33 cellular contexts compared by ENCODE assay signal in the genomic region with DNA sequence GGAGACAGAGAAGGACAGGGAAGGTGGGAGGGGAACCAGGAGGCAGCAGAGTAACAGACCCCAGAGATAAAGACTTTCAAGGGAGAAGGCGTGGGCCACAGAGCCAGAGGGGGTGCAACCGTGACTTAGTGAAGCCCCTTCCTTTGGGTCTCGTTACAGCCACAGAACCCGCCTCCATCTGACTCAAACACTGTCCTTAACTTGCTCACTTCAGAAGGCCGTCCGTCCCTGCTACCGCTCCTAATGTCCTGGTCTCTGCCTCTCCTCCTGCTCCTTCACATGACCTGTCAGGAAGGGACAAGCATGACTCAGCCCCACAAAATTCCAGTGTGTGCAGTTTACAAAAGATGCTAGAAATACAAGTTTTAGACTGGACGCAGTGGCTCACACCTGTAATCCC. TPM values are rescaled to one million over a fixed set of nuclear protein-coding genes. Genes with fewer than 3 reads are reported as not detected.
"Had no signal": no experiment of that assay in that cellular context is flagged by ENCODE, and none has a peak within 500 bp of the region (broad histone marks: within the 10 kb centered on the region; RNA-seq: fewer than 3 reads in every experiment).

No MANE protein-coding gene starts in this region.

- H3K36me3 ChIP-seq: breast epithelium, esophagus squamous epithelium, left lung, lower lobe of right lung, neural progenitor cell, WERI-Rb-1 had no signal

- H3K9me3 ChIP-seq: breast epithelium, esophagus squamous epithelium, left lung, lower lobe of right lung had no signal

- H3K27ac ChIP-seq: breast epithelium, esophagus squamous epithelium, left lung, lower lobe of right lung, neural progenitor cell, parathyroid adenoma, WERI-Rb-1 had no signal

- H3K36me3 Mint-ChIP-seq: activated CD4-positive, alpha-beta memory T cell treated with anti-CD3 and anti-CD28 coated beads for 36 hours; activated naive CD4-positive, alpha-beta T cell treated with anti-CD3 and anti-CD28 coated beads, Interleukin-2, amount 50 U/mL, for 24 hours; natural killer cell; neural progenitor cell; stimulated activated memory B cell treated with anti-CD40 and anti-IgM and Interleukin-4, amounts not matched to agents 10 μg/mL and 1 μg/mL and 100 μg/mL, for 72 hours had no signal

- ATAC-seq: activated CD4-positive, CD25-positive, alpha-beta regulatory T cell treated with anti-CD3 and anti-CD28 coated beads, Interleukin-2, amount 50 U/mL, for 24 hours; left lung; lower lobe of right lung; natural killer cell; right cardiac atrium; stimulated activated memory B cell treated with anti-CD40 and anti-IgM and Interleukin-4, amounts not matched to agents 10 μg/mL and 1 μg/mL and 100 μg/mL, for 72 hours; stimulated activated naive CD8-positive, alpha-beta T cell treated with anti-CD3 and anti-CD28 coated beads, Interleukin-15, amount 100 ng/mL, for 72 hours had no signal

- DNase-seq: activated CD4-positive, alpha-beta memory T cell treated with anti-CD3 and anti-CD28 coated beads for 36 hours; activated CD4-positive, alpha-beta T cell treated with anti-CD3 and anti-CD28 coated beads, Interleukin-2, amount 10 ng/mL, durations not matched to agents 24 days and 14 days; activated CD8-positive, alpha-beta memory T cell treated with anti-CD3 and anti-CD28 coated beads, Interleukin-2, amount 50 U/mL, for 4 hours; activated gamma-delta T cell treated with Interleukin-2 at 50 U/mL for 16 hours; activated T-cell treated with anti-CD3 and anti-CD28 coated beads, Interleukin-2, amount 50 U/mL, for 1 hour; esophagus squamous epithelium; foreskin melanocyte; left lung; lower lobe of right lung; mesenchymal stem cell; natural killer cell; occipital lobe; right cardiac atrium; stimulated activated CD4-positive, alpha-beta T cell treated with anti-CD3 and anti-CD28 coated beads, Interleukin-12 subunit alpha, Interleukin-12 subunit beta, amount 100 ng/mL, for 4 hours; stimulated activated CD4-positive, alpha-beta T cell treated with anti-CD3 and anti-CD28 coated beads, Interleukin-4, amount 100 ng/mL, for 1 hour; stimulated activated naive CD8-positive, alpha-beta T cell treated with anti-CD3 and anti-CD28 coated beads, Interleukin-15, amount 100 ng/mL, for 72 hours; substantia nigra; WERI-Rb-1 had no signal

- H3K4me1 ChIP-seq: breast epithelium, esophagus squamous epithelium, left lung, lower lobe of right lung, parathyroid adenoma had no signal

- H3K4me3 Mint-ChIP-seq: activated CD4-positive, alpha-beta memory T cell treated with anti-CD3 and anti-CD28 coated beads for 36 hours; activated CD4-positive, alpha-beta T cell treated with anti-CD3 and anti-CD28 coated beads, Interleukin-2, amount 10 ng/mL, durations not matched to agents 24 days and 14 days; activated naive CD4-positive, alpha-beta T cell treated with anti-CD3 and anti-CD28 coated beads, Interleukin-2, amount 50 U/mL, for 24 hours; activated T-helper 1 cell treated with anti-CD3 and anti-CD28 coated beads, Interleukin-12 subunit alpha, Interleukin-12 subunit beta, Interleukin-2, Interleukin-4 antibody, amounts not matched to agents 30 ng/mL and 10 ng/mL and 1 ng/mL, durations not matched to agents 14 hours and 24 hours and 36 hours; central memory CD8-positive, alpha-beta T cell; dendritic cell treated with granulocyte-macrophage colony-stimulating factor and Interleukin-4, amounts not matched to agents 40 ng/mL and 50 ng/mL, for 4 days; natural killer cell; neural progenitor cell; stimulated activated memory B cell treated with anti-CD40 and anti-IgM and Interleukin-4, amounts not matched to agents 10 μg/mL and 1 μg/mL and 100 μg/mL, for 72 hours; stimulated activated naive CD8-positive, alpha-beta T cell treated with anti-CD3 and anti-CD28 coated beads, Interleukin-15, amount 100 ng/mL, for 72 hours; type B pancreatic cell had no signal

- H3K4me1 Mint-ChIP-seq: activated CD4-positive, alpha-beta T cell treated with anti-CD3 and anti-CD28 coated beads, Interleukin-2, amount 10 ng/mL, durations not matched to agents 24 days and 14 days; activated naive CD4-positive, alpha-beta T cell treated with anti-CD3 and anti-CD28 coated beads, Interleukin-2, amount 50 U/mL, for 24 hours; central memory CD8-positive, alpha-beta T cell; natural killer cell; stimulated activated memory B cell treated with anti-CD40 and anti-IgM and Interleukin-4, amounts not matched to agents 10 μg/mL and 1 μg/mL and 100 μg/mL, for 72 hours; stimulated activated naive CD8-positive, alpha-beta T cell treated with anti-CD3 and anti-CD28 coated beads, Interleukin-15, amount 100 ng/mL, for 72 hours had no signal

- H3K27me3 ChIP-seq: breast epithelium, neural progenitor cell had no signal

- H3K27ac Mint-ChIP-seq: activated CD4-positive, alpha-beta memory T cell treated with anti-CD3 and anti-CD28 coated beads for 36 hours; activated CD4-positive, alpha-beta T cell treated with anti-CD3 and anti-CD28 coated beads, Interleukin-2, amount 10 ng/mL, durations not matched to agents 24 days and 14 days; activated naive CD4-positive, alpha-beta T cell treated with anti-CD3 and anti-CD28 coated beads, Interleukin-2, amount 50 U/mL, for 24 hours; activated T-helper 1 cell treated with anti-CD3 and anti-CD28 coated beads, Interleukin-12 subunit alpha, Interleukin-12 subunit beta, Interleukin-2, Interleukin-4 antibody, amounts not matched to agents 30 ng/mL and 10 ng/mL and 1 ng/mL, durations not matched to agents 14 hours and 24 hours and 36 hours; dendritic cell treated with granulocyte-macrophage colony-stimulating factor and Interleukin-4, amounts not matched to agents 40 ng/mL and 50 ng/mL, for 4 days; natural killer cell; neural progenitor cell; stimulated activated memory B cell treated with anti-CD40 and anti-IgM and Interleukin-4, amounts not matched to agents 10 μg/mL and 1 μg/mL and 100 μg/mL, for 72 hours; stimulated activated naive CD8-positive, alpha-beta T cell treated with anti-CD3 and anti-CD28 coated beads, Interleukin-15, amount 100 ng/mL, for 72 hours; type B pancreatic cell had no signal

- H3K4me3 ChIP-seq: breast epithelium, esophagus squamous epithelium, left lung, lower lobe of right lung, neural progenitor cell had no signal

- H3K9me3 Mint-ChIP-seq: activated CD4-positive, alpha-beta memory T cell treated with anti-CD3 and anti-CD28 coated beads for 36 hours; activated CD4-positive, alpha-beta T cell treated with anti-CD3 and anti-CD28 coated beads, Interleukin-2, amount 10 ng/mL, durations not matched to agents 24 days and 14 days; activated naive CD4-positive, alpha-beta T cell treated with anti-CD3 and anti-CD28 coated beads, Interleukin-2, amount 50 U/mL, for 24 hours; activated T-helper 1 cell treated with anti-CD3 and anti-CD28 coated beads, Interleukin-12 subunit alpha, Interleukin-12 subunit beta, Interleukin-2, Interleukin-4 antibody, amounts not matched to agents 30 ng/mL and 10 ng/mL and 1 ng/mL, durations not matched to agents 14 hours and 24 hours and 36 hours; central memory CD8-positive, alpha-beta T cell; dendritic cell treated with granulocyte-macrophage colony-stimulating factor and Interleukin-4, amounts not matched to agents 40 ng/mL and 50 ng/mL, for 4 days; natural killer cell; stimulated activated memory B cell treated with anti-CD40 and anti-IgM and Interleukin-4, amounts not matched to agents 10 μg/mL and 1 μg/mL and 100 μg/mL, for 72 hours; stimulated activated naive CD8-positive, alpha-beta T cell treated with anti-CD3 and anti-CD28 coated beads, Interleukin-15, amount 100 ng/mL, for 72 hours; type B pancreatic cell had no signal

RNA-seq across cellular contexts. Expression of a gene that starts 18.0 kb away (rescaled TPM):
- total RNA-seq: activated CD4-positive, alpha-beta T cell treated with anti-CD3 and anti-CD28 coated beads, Interleukin-2, amount 10 ng/mL, durations not matched to agents 24 days and 14 days; activated CD8-positive, alpha-beta memory T cell treated with anti-CD3 and anti-CD28 coated beads for 36 hours; activated T-helper 1 cell treated with anti-CD3 and anti-CD28 coated beads, Interleukin-12 subunit alpha, Interleukin-12 subunit beta, Interleukin-2, Interleukin-4 antibody, amounts not matched to agents 30 ng/mL and 10 ng/mL and 1 ng/mL, durations not matched to agents 14 hours and 24 hours and 36 hours; glomerular endothelial cell; mononuclear cell; natural killer cell; pulmonary artery endothelial cell; T-helper 1 cell treated with Interleukin-12 subunit alpha and Interleukin-12 subunit beta and Interleukin-4 antibody, amounts not matched to agents 30 ng/mL and 1 ng/mL, for 36 hours had no signal
